ENCODE assay signal across 8 cellular contexts in the genomic region with DNA sequence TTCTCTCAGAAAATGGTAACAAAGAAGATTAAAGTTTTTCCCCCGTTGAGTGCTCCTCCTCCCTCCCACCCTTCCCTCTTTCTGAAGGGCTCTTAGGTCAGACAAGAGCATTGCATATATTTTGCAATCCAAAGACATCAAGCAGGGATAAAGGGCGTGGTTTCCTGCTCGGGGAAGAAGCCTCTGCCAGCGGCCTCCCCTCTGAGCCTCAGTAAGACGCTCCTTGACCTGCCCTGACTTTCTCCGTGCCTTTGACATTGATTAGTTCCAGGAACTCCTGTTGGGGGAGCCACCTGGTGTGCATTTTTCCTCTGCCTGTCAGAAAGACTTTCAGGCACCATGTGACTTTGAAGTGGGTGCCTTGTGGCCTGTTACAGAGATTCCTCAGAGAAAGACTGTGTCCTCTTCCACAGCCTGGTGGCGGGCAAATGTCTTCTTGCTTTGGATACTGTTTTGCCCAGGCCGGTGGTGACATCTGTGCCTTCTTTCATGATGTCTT.
DNase-seq lines count a peak whose midpoint lies in the region; ATAC-seq and TF ChIP-seq lines count a peak whose summit lies in the region.

No MANE protein-coding gene starts in this region.

- TF ChIP-seq POLR2A in HCT116 (IDR thresholded peaks at IDR 0.05; ENCODE audit: borderline replicate concordance, extremely low read depth, insufficient read depth, insufficient read length): no peak

- peak overlapping the region; percentile 51 for H2AFZ ChIP-seq in HCT116 (ENCODE audit: low read depth, low read length, poor library complexity, severe bottlenecking)

- H3K27me3 ChIP-seq in HCT116 (ENCODE audit: insufficient read depth, low read length) (no peaks in the 10 kb centered on the region), upper lobe of right lung (no peaks in the 10 kb centered on the region)

- ATAC-seq in HCT116 (peak; percentile 86), upper lobe of right lung (peak; percentile 85)

- H3K4me1 ChIP-seq in HCT116 (ENCODE audit: control insufficient read depth in 1 of 2, insufficient read depth in 2 of 2, low read length in 2 of 2) (peaks cover 37 to 41% of the 10 kb centered on the region in 2 experiments), upper lobe of right lung (peaks cover 10% of the 10 kb centered on the region)

- H3K9ac ChIP-seq in HCT116 (ENCODE audit: low read length): peak overlapping the region; percentile 18; the same call in 1 of the 2 replicates

- H3K9me2 ChIP-seq in HCT116 (ENCODE audit: insufficient read depth): no peaks in the 10 kb centered on the region

- H3K9me3 ChIP-seq in HCT116 (ENCODE audit: control insufficient read depth in 1 of 2, insufficient read depth in 1 of 2, low read depth in 1 of 2, low read length in 2 of 2) (no peaks in the 10 kb centered on the region), upper lobe of right lung (no peaks in the 10 kb centered on the region)

- RAD21 ChIA-PET in HCT116 (lab: Charles Lee; ENCODE audit: low non-redundant PET in 1 of 2, low total read pairs in 2 of 2, uncharacterized antibody in 2 of 2, unreplicated experiment in 2 of 2): no interaction called here

- H3K4me2 ChIP-seq in HCT116 (ENCODE audit: low read length): peak overlapping the region; percentile 67

- TF ChIP-seq CTCF in HCT116 (IDR thresholded peaks at IDR 0.05 in 2 of 3, conservative IDR thresholded peaks at IDR 0.05 in 1 of 3; ENCODE audit: borderline replicate concordance in 1 of 3, insufficient read depth in 1 of 3, low read depth in 2 of 3, low read length in 2 of 3) (peak in 1 of 3 experiments; percentile 37; a peak in 2 of 6 replicates), upper lobe of right lung (IDR thresholded peaks at IDR 0.05) (no peak)

- no peak for TF ChIP-seq RAD21 in HCT116 (IDR thresholded peaks at IDR 0.05; ENCODE audit: low read depth)

- DNase-seq in HCT116 (ENCODE audit: low read depth, low spot score) (peak; percentile 71), NCI-H82 (lab: John Stamatoyannopoulos, UW) (peak; percentile 83), kidney tubule cell (ENCODE audit: low spot score) (peak; percentile 43), upper lobe of right lung (peak; percentile 69), posterior vena cava (ENCODE audit: low spot score) (no peak), cerebellar cortex (ENCODE audit: low spot score) (no peak), NCI-H1048 (lab: John Stamatoyannopoulos, UW) (no peak)
- peak; percentile 13 for DNase-seq in activated naive CD4-positive, alpha-beta T cell treated with anti-CD3 and anti-CD28 coated beads, Interleukin-2, amount 50 U/mL, for 16 hours

- peak overlapping the region in 1 of 2 experiments; percentile 0; a peak in 1 of 4 replicates for H3K4me3 ChIP-seq in HCT116 (replicated peaks in 1 of 2; ENCODE audit: low read depth in 1 of 2, low read length in 2 of 2)
- no peak overlapping the region for H3K4me3 ChIP-seq in upper lobe of right lung

- intact Hi-C loops in HCT116 (cut with micrococcal nuclease): loop anchor here (2.0 kb wide), 2 partner anchors 60 to 74 kb away; no protein-coding TSS in a partner anchor
- intact Hi-C loops in upper lobe of right lung (cut with DNase I): no loop called here
- intact Hi-C loops in posterior vena cava (cut with DNase I): no loop called here

- BruUV-seq in HCT116 (replicated peaks; lab: Mats Ljungman, UMichigan): no TSS peak

- H4K20me1 ChIP-seq in HCT116 (ENCODE audit: insufficient read depth): no peaks in the 10 kb centered on the region

- POLR2A ChIA-PET in HCT116 (lab: Charles Lee): interaction anchor here (1.6 kb wide), 1 partner anchor 74 kb away, joined by 6 read pairs; no protein-coding TSS in a partner anchor

- CTCF ChIA-PET in HCT116 (lab: Charles Lee): no interaction called here

- H3K36me3 ChIP-seq in HCT116 (ENCODE audit: control insufficient read depth in 1 of 2, insufficient read depth in 2 of 2, low read length in 2 of 2): no peaks in the 10 kb centered on the region
- no peaks in the 10 kb centered on the region for H3K36me3 ChIP-seq in upper lobe of right lung

- H3K79me2 ChIP-seq in HCT116 (ENCODE audit: insufficient read depth, low read length): no peaks in the 10 kb centered on the region

- H3K27ac ChIP-seq in HCT116 (ENCODE audit: low read depth, low read length) (peak overlapping the region; percentile 42), upper lobe of right lung (no peak overlapping the region)

TF ChIP-seq in HCT116, 20 proteins besides CTCF, POLR2A, EP300 and RAD21:
- TF ChIP-seq TCF7L2 (IDR thresholded peaks at IDR 0.05; ENCODE audit: borderline replicate concordance, extremely low read depth, insufficient read depth, insufficient read length): peak; percentile 87
- peak; percentile 76 for TF ChIP-seq CEBPB (IDR thresholded peaks at IDR 0.05; ENCODE audit: low read depth)
- TF ChIP-seq, protein P1, sequence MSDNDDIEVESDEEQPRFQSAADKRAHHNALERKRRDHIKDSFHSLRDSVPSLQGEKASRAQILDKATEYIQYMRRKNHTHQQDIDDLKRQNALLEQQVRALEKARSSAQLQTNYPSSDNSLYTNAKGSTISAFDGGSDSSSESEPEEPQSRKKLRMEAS (IDR thresholded peaks at IDR 0.05): peak; percentile 75
- TF ChIP-seq SP1 (IDR thresholded peaks at IDR 0.05; ENCODE audit: low read depth): peak; percentile 49; the same call in 1 of the 2 replicates
- TF ChIP-seq CBX3 (IDR thresholded peaks at IDR 0.05; ENCODE audit: low read depth): peak; percentile 69; the same call in 1 of the 2 replicates
- TF ChIP-seq JUND (IDR thresholded peaks at IDR 0.05): no peak
- no peak for TF ChIP-seq ZFX (IDR thresholded peaks at IDR 0.05)

Comparison
In these comparisons a context has a peak if more than half of its experiments do, and no peak if none do; other contexts are left out.
1. DNase-seq: peak in HCT116 (single experiment), NCI-H82 (single experiment), activated naive CD4-positive, alpha-beta T cell treated with anti-CD3 and anti-CD28 coated beads, Interleukin-2, amount 50 U/mL, for 16 hours (single experiment), kidney tubule cell (single experiment) and upper lobe of right lung (single experiment); none in posterior vena cava (single experiment), cerebellar cortex (single experiment) and NCI-H1048 (single experiment).